In the genomic region with DNA sequence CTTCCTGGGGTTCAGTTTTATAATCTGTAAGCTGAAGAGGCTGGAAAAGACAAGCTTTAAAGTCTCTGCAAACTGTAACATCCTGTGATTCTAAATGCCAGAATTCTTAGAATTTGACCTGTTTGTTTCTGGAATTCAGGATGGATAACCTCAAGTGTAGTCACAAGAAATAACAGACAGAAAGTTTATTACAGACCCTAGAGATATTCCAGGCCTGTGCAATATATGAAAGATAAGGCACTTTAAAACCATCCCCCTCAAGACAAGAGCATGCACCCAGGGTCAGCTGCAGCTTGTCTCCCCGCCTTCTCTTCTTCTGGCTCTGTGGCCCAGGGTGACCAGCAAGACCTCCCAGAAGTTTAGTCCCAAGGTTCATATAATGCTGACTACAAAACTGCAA, we compare ENCODE assay signal across 25 cellular contexts.
"Had no signal": no experiment of that assay in that cellular context is flagged by ENCODE, and none has a peak within 500 bp of the region (broad histone marks: within the 10 kb centered on the region; RNA-seq: fewer than 3 reads in every experiment).

No MANE protein-coding gene starts in this region.

- ATAC-seq: activated CD4-positive, CD25-positive, alpha-beta regulatory T cell treated with anti-CD3 and anti-CD28 coated beads, Interleukin-2, amount 50 U/mL, for 24 hours; gastroesophageal sphincter; naive thymus-derived CD4-positive, alpha-beta T cell had no signal

- H3K36me3 ChIP-seq: gastroesophageal sphincter, left ventricle myocardium inferior, right atrium auricular region, tibial nerve, WERI-Rb-1 had no signal

- H2AFZ ChIP-seq: parathyroid adenoma had no signal

- H3K9me3 ChIP-seq: gastroesophageal sphincter, right atrium auricular region, tibial nerve had no signal

- DNase-seq: activated CD4-positive, alpha-beta T cell treated with anti-CD3 and anti-CD28 coated beads for 48 hours; activated CD4-positive, alpha-beta T cell treated with anti-CD3 and anti-CD28 coated beads, Interleukin-2, amount 50 U/mL, for 48 hours; activated CD8-positive, alpha-beta memory T cell treated with anti-CD3 and anti-CD28 coated beads for 24 hours; activated effector memory CD4-positive, alpha-beta T cell treated with anti-CD3 and anti-CD28 coated beads, Interleukin-2, amount 50 U/mL, for 16 hours; activated naive CD4-positive, alpha-beta T cell treated with anti-CD3 and anti-CD28 coated beads for 36 hours; amygdala; effector CD8-positive, alpha-beta T cell; hypothalamus; immature natural killer cell; kidney glomerular epithelial cell; left ventricle myocardium inferior; naive thymus-derived CD4-positive, alpha-beta T cell; nucleus accumbens; stimulated activated CD4-positive, alpha-beta T cell treated with anti-CD3 and anti-CD28 coated beads, Interleukin-2, amount 100 ng/mL, for 48 hours; stimulated activated naive CD4-positive, alpha-beta T cell treated with Interleukin-2 at 50 U/mL for 16 hours; SW 1271; T1000; WERI-Rb-1 had no signal

- H3K4me3 ChIP-seq: gastroesophageal sphincter, left ventricle myocardium inferior, right atrium auricular region, tibial nerve had no signal

- H3K79me2 ChIP-seq: parathyroid adenoma had no signal

- H3K27me3 ChIP-seq: gastroesophageal sphincter, right atrium auricular region, tibial nerve had no signal

- H3K27ac ChIP-seq: gastroesophageal sphincter, left ventricle myocardium inferior, parathyroid adenoma, right atrium auricular region, tibial nerve, WERI-Rb-1 had no signal

- H3K4me1 ChIP-seq: left ventricle myocardium inferior, parathyroid adenoma, right atrium auricular region, tibial nerve had no signal

- FAIRE-seq: bronchial epithelial cell, colon had no signal

- H3K9ac ChIP-seq: parathyroid adenoma had no signal
